21 cellular contexts compared by ENCODE assay signal in the genomic region with DNA sequence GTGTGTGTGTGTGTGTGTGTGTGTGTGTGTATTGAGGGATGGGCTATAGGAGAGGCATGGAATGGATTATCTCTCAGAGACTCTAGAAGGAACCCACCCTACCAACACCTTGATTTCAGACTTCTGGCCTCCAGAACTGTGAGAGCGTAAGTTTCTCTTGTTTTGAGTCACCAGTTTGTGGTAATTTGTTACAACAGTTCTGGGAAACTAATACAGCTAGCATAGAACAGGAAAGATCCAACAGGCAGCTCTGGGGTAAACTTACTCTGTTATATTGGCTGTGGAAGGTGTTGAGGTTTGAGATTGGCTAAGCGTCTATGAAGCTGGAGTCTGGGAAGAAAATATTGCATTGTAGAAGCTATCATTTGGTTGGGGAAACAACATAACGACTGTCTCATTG.
DNase-seq lines count a peak whose midpoint lies in the region; ATAC-seq, FAIRE-seq and TF ChIP-seq lines count a peak whose summit lies in the region.
"Had no signal": no experiment of that assay in that cellular context is flagged by ENCODE, and none has a peak within 500 bp of the region (broad histone marks: within the 10 kb centered on the region; RNA-seq: fewer than 3 reads in every experiment).

No MANE protein-coding gene starts in this region.

- H3K14ac ChIP-seq in H1 (ENCODE audit: insufficient read length), result no peak overlapping the region

- peaks cover 0 to 1% of the 10 kb centered on the region in 2 experiments for H4K20me1 ChIP-seq in H1 (replicated peaks in 1 of 2; ENCODE audit: control insufficient read depth in 1 of 2, insufficient read depth in 2 of 2, low read length in 2 of 2)
- H4K20me1 ChIP-seq: BLaER1 treated with 17β-estradiol and CSF1 and Interleukin-3, amounts not matched to agents 10 nM and 100 nM had no signal

- POLR2A ChIA-PET in H1 (lab: Charles Lee; ENCODE audit: partially characterized antibody), result no interaction called here
- POLR2A ChIA-PET in A673 (lab: Charles Lee; ENCODE audit: low non-redundant PET), result no interaction called here

- peaks cover 0 to 12% of the 10 kb centered on the region in 2 experiments; a peak in 2 of 4 replicates for H3K79me2 ChIP-seq in H1 (ENCODE audit: control insufficient read depth in 1 of 2, insufficient read depth in 2 of 2, low read length in 2 of 2)

- no peak overlapping the region for H4K8ac ChIP-seq in H1 (ENCODE audit: extremely low read depth, insufficient read depth, low read length)

- WGBS in H1 (ENCODE audit: extremely low coverage in 1 of 2, insufficient coverage in 1 of 2, insufficient read length in 1 of 2, insufficient replicate concordance in 2 of 2, low coverage in 1 of 2, low lambda C conversion rate in 2 of 2, missing lambda C conversion rate in 1 of 2), 2 experiments, result 87% methylated on average over 3 of the region's 3 CpGs; no CpG with 5 or more reads in 1 of the 2 experiments

- TF ChIP-seq EP300 in H1 (IDR thresholded peaks at IDR 0.05; ENCODE audit: borderline replicate concordance in 1 of 2, low read depth in 2 of 2, low read length in 2 of 2), result no peak

- TF ChIP-seq CTCF in GM12865 (IDR thresholded peaks at IDR 0.05; ENCODE audit: insufficient read depth, low read depth, low read length, missing control alignments), result no peak
- TF ChIP-seq CTCF in H1 (IDR thresholded peaks at IDR 0.05; ENCODE audit: control extremely low read depth in 1 of 3, insufficient read depth in 1 of 3, low read depth in 1 of 3, low read length in 3 of 3), result no peak
- TF ChIP-seq CTCF in A673 (conservative IDR thresholded peaks at IDR 0.05; ENCODE audit: low read depth, low read length), result no peak

- H2AK5ac ChIP-seq in H1 (ENCODE audit: low read depth, low read length), result no peak overlapping the region

- H3K23ac ChIP-seq in H1 (ENCODE audit: insufficient read length), result no peak overlapping the region

- H2BK120ac ChIP-seq in H1 (replicated peaks; ENCODE audit: low read depth, low read length), result no peak overlapping the region

- H3K27me3 ChIP-seq in H1 (replicated peaks in 1 of 4; ENCODE audit: control insufficient read depth in 3 of 4, extremely low read depth in 1 of 4, insufficient read depth in 3 of 4, low read length in 3 of 4) (no peaks in the 10 kb centered on the region), A673 (replicated peaks; ENCODE audit: insufficient read depth, low read depth, low read length, poor library complexity) (peaks cover 5% of the 10 kb centered on the region)
- H3K27me3 ChIP-seq: BLaER1 treated with 17β-estradiol and CSF1 and Interleukin-3, amounts not matched to agents 10 nM and 100 nM had no signal

- H3K23me2 ChIP-seq in H1 (ENCODE audit: low read depth, low read length), result no peaks in the 10 kb centered on the region; the same call in 1 of the 2 replicates

- H2AFZ ChIP-seq in H1 (ENCODE audit: low read length), result no peak overlapping the region
- H2AFZ ChIP-seq: GM23248 had no signal

- CTCF ChIA-PET in H1 (lab: Charles Lee; ENCODE audit: partially characterized antibody) (interaction anchor here (0.6 to 8.0 kb wide), 12 partner anchors 13 to 578 kb away, joined by 3 to 85 read pairs (median 4); no protein-coding TSS in a partner anchor), A673 (lab: Charles Lee) (no interaction called here)

- TF ChIP-seq RAD21 in H1 (IDR thresholded peaks at IDR 0.05 in 1 of 2, conservative IDR thresholded peaks at IDR 0.05 in 1 of 2; ENCODE audit: low read depth in 2 of 2, low read length in 2 of 2), result no peak

- H4K91ac ChIP-seq in H1 (replicated peaks; ENCODE audit: insufficient read length, low read length), result no peak overlapping the region

- no peak overlapping the region for H2BK15ac ChIP-seq in H1 (ENCODE audit: low read length)

- no peaks in the 10 kb centered on the region; the same call in none of the 2 replicates for H3K79me1 ChIP-seq in H1 (ENCODE audit: low read depth, low read length)

- H3K56ac ChIP-seq in H1 (replicated peaks; ENCODE audit: insufficient read length, low read depth, low read length), result peak overlapping the region; percentile 20

- H3K36me3 ChIP-seq in H1 (ENCODE audit: control insufficient read depth in 2 of 4, insufficient read depth in 4 of 4, low read length in 3 of 4) (no peaks in the 10 kb centered on the region; a peak in 2 of 8 replicates), A673 (ENCODE audit: insufficient read depth, low read length, poor library complexity, severe bottlenecking) (no peaks in the 10 kb centered on the region)
- H3K36me3 ChIP-seq: BLaER1 treated with 17β-estradiol and CSF1 and Interleukin-3, amounts not matched to agents 10 nM and 100 nM had no signal

- DNase-seq in GM12865 (ENCODE audit: low read depth) (peak; percentile 29), H1 (ENCODE audit: low read depth in 1 of 2, low spot score in 2 of 2) (no peak), hippocampal formation (lab: John Stamatoyannopoulos, UW) (no peak), A673 (ENCODE audit: low spot score) (no peak), hypothalamus (lab: John Stamatoyannopoulos, UW) (no peak)
- DNase-seq: ACHN; CD4-positive, alpha-beta memory T cell; DND-41; GM23248; HCEC 1CT; Kasumi-1; NCI-H1417; NCI-H1694 treated with DMSO at 0.1 percent for 48 hours; NCI-H2081 treated with DMSO at 0.1 percent for 48 hours; NCI-H2171 treated with DMSO at 0.1 percent for 48 hours; NCI-H446 treated with DMSO at 0.1 percent for 48 hours; NCI-H526 treated with DMSO at 0.1 percent for 48 hours; Right ventricle myocardium superior had no signal

- H3K4me3 ChIP-seq in GM12865 (ENCODE audit: low read depth, low read length), result no peak overlapping the region
- no peak overlapping the region for H3K4me3 ChIP-seq in H1 (ENCODE audit: extremely low read depth in 1 of 4, insufficient read depth in 2 of 4, low read depth in 3 of 4, low read length in 4 of 4)
- H3K4me3 ChIP-seq in A673 (ENCODE audit: low read depth, low read length, poor library complexity, severe bottlenecking), result no peak overlapping the region
- H3K4me3 ChIP-seq: BLaER1 treated with 17β-estradiol and CSF1 and Interleukin-3, amounts not matched to agents 10 nM and 100 nM; GM23248 had no signal

- intact Hi-C loops in A673 (cut with micrococcal nuclease; ENCODE audit: unreplicated experiment), result no loop called here

- BruUV-seq in A673 (replicated peaks; lab: Mats Ljungman, UMichigan), result no TSS peak

- H3K9me3 ChIP-seq in H1 (ENCODE audit: insufficient read depth in 2 of 2, low read depth in 1 of 2, low read length in 1 of 2), result peaks cover 0 to 3% of the 10 kb centered on the region in 2 experiments; a peak in 2 of 4 replicates
- H3K9me3 ChIP-seq in A673 (ENCODE audit: low read depth, low read length, poor library complexity, severe bottlenecking), result no peaks in the 10 kb centered on the region

- H4K5ac ChIP-seq in H1 (ENCODE audit: insufficient read length, low read depth, low read length), result no peak overlapping the region

- FAIRE-seq in H1 (lab: Jason Lieb, UNC), result no peak

- H2BK12ac ChIP-seq in H1 (ENCODE audit: low read depth, low read length), result no peak overlapping the region

- H3K9ac ChIP-seq in H1 (replicated peaks in 1 of 4; ENCODE audit: extremely low read depth in 1 of 4, low read depth in 3 of 4, low read length in 3 of 4), result no peak overlapping the region
- H3K9ac ChIP-seq: BLaER1 treated with 17β-estradiol and CSF1 and Interleukin-3, amounts not matched to agents 10 nM and 100 nM; GM23248 had no signal

- H3K4me2 ChIP-seq in H1 (ENCODE audit: insufficient read depth in 1 of 2, low read depth in 2 of 2, low read length in 2 of 2), result no peak overlapping the region
- H3K4me2 ChIP-seq: BLaER1 treated with 17β-estradiol and CSF1 and Interleukin-3, amounts not matched to agents 10 nM and 100 nM had no signal

- no peak overlapping the region for H3K18ac ChIP-seq in H1 (ENCODE audit: extremely low read depth, low read length)

- H2BK5ac ChIP-seq in H1 (ENCODE audit: low read depth, low read length), result no peak overlapping the region

- TF ChIP-seq POLR2A in H1 (IDR thresholded peaks at IDR 0.05; ENCODE audit: control extremely low read depth in 1 of 2, low read depth in 2 of 2, low read length in 2 of 2), result no peak

- no peak overlapping the region for H2BK20ac ChIP-seq in H1 (ENCODE audit: low read length)

- H3K27ac ChIP-seq in H1 (ENCODE audit: low read depth, low read length) (no peak overlapping the region), A673 (ENCODE audit: low read depth, low read length, poor library complexity, severe bottlenecking) (no peak overlapping the region)
- H3K27ac ChIP-seq: BLaER1 treated with 17β-estradiol and CSF1 and Interleukin-3, amounts not matched to agents 10 nM and 100 nM; GM23248 had no signal

- H3K4me1 ChIP-seq in H1 (replicated peaks in 1 of 4; ENCODE audit: control insufficient read depth in 3 of 4, insufficient read depth in 4 of 4, low read length in 3 of 4), result peaks cover 0 to 7% (median 0%) of the 10 kb centered on the region in 4 experiments; a peak in 1 of 7 replicates
- H3K4me1 ChIP-seq in A673 (ENCODE audit: insufficient read depth, low read length, poor library complexity, severe bottlenecking), result no peaks in the 10 kb centered on the region
- H3K4me1 ChIP-seq: BLaER1 treated with 17β-estradiol and CSF1 and Interleukin-3, amounts not matched to agents 10 nM and 100 nM had no signal

- ATAC-seq in GM18511 (IDR thresholded peaks at IDR 0.05; ENCODE audit: unreplicated experiment) (peak; percentile 66), HG02973 (IDR thresholded peaks at IDR 0.05; ENCODE audit: unreplicated experiment) (peak; percentile 46)

- H3K4ac ChIP-seq in H1 (replicated peaks; ENCODE audit: insufficient read length, low read depth, low read length), result no peak overlapping the region

TF ChIP-seq in H1, 55 proteins besides CTCF, POLR2A, EP300 and RAD21 (continues in another document):
- TF ChIP-seq, protein P1, sequence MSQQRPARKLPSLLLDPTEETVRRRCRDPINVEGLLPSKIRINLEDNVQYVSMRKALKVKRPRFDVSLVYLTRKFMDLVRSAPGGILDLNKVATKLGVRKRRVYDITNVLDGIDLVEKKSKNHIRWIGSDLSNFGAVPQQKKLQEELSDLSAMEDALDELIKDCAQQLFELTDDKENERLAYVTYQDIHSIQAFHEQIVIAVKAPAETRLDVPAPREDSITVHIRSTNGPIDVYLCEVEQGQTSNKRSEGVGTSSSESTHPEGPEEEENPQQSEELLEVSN (IDR thresholded peaks at IDR 0.05), result no peak
- no peak for TF ChIP-seq EZH2 (IDR thresholded peaks at IDR 0.05; ENCODE audit: low read depth, low read length, severe bottlenecking)
- TF ChIP-seq, protein P2, sequence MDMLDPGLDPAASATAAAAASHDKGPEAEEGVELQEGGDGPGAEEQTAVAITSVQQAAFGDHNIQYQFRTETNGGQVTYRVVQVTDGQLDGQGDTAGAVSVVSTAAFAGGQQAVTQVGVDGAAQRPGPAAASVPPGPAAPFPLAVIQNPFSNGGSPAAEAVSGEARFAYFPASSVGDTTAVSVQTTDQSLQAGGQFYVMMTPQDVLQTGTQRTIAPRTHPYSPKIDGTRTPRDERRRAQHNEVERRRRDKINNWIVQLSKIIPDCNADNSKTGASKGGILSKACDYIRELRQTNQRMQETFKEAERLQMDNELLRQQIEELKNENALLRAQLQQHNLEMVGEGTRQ (IDR thresholded peaks at IDR 0.05; ENCODE audit: low read length), result no peak
- no peak for TF ChIP-seq SIX5 (IDR thresholded peaks at IDR 0.05; ENCODE audit: low read depth, low read length)
- TF ChIP-seq KDM5A (IDR thresholded peaks at IDR 0.05; ENCODE audit: low read length), result no peak
- TF ChIP-seq RBBP5 (IDR thresholded peaks at IDR 0.05; ENCODE audit: borderline replicate concordance, low read depth, low read length), result no peak
- TF ChIP-seq KDM1A (IDR thresholded peaks at IDR 0.05; ENCODE audit: borderline replicate concordance, low read length), result no peak
